ENCODE assay signal across 12 cellular contexts in the genomic region with DNA sequence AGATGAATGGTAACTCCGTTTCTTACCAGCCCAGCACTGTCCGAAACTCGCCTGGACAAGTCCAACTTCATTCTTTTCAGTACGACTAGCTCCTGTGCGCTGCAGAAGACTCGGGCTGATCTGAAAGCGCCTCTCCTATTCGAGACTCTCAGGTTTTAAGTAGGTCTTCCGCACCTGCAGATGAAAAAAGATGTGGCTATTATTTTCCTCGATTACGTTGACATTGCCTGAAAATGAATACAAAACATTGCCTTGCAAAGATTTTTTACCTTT.
DNase-seq lines count a peak whose midpoint lies in the region; ATAC-seq, FAIRE-seq and TF ChIP-seq lines count a peak whose summit lies in the region.
"Had no signal": no experiment of that assay in that cellular context is flagged by ENCODE, and none has a peak within 500 bp of the region (broad histone marks: within the 10 kb centered on the region; RNA-seq: fewer than 3 reads in every experiment).

No MANE protein-coding gene starts in this region.

- TF ChIP-seq CTCF in MM.1S (IDR thresholded peaks at IDR 0.05; ENCODE audit: low read length) (no peak), GM12878 (IDR thresholded peaks at IDR 0.05 in 2 of 3, conservative IDR thresholded peaks at IDR 0.05 in 1 of 3; ENCODE audit: control insufficient read depth in 2 of 3, extremely low read depth in 1 of 3, insufficient read depth in 1 of 3, low read depth in 3 of 3, low read length in 3 of 3) (no peak), HepG2 (CRISPR knock-in tag; IDR thresholded peaks at IDR 0.05) (no peak)

- BruUV-seq in GM12878 (replicated peaks; lab: Mats Ljungman, UMichigan) (no TSS peak), HepG2 (replicated peaks; lab: Mats Ljungman, UMichigan) (no TSS peak)

- no peaks in the 10 kb centered on the region for H3K9me2 ChIP-seq in MM.1S (replicated peaks; ENCODE audit: insufficient read depth, low read length)

- peaks cover 29 to 39% of the 10 kb centered on the region in 2 donors for H3K27me3 Mint-ChIP-seq in CD4-positive, alpha-beta memory T cell

- no peak overlapping the region for H3K4me3 ChIP-seq in CD4-positive, alpha-beta memory T cell (ENCODE audit: low read length in 2 of 2)
- H3K4me3 ChIP-seq in MM.1S (ENCODE audit: low read length) (peak overlapping the region; percentile 52), GM12878 (no peak overlapping the region), mucosa of stomach (ENCODE audit: low read length) (no peak overlapping the region), HepG2 (replicated peaks in 1 of 3; ENCODE audit: insufficient read depth in 1 of 3, low read depth in 2 of 3, low read length in 3 of 3) (no peak overlapping the region)

- POLR2A ChIA-PET in CD4-positive, alpha-beta memory T cell (lab: Charles Lee; ENCODE audit: partially characterized antibody): no interaction called here
- POLR2A ChIA-PET in GM12878 (lab: Charles Lee) (no interaction called here), HepG2 (lab: Yijun Ruan, JAX) (no interaction called here)

- H3K9me3 Mint-ChIP-seq in CD4-positive, alpha-beta memory T cell: peaks cover 0 to 3% (median 0%) of the 10 kb centered on the region in 8 donors

- H3K36me3 Mint-ChIP-seq in CD4-positive, alpha-beta memory T cell: peaks cover 0 to 3% of the 10 kb centered on the region in 2 donors

- H3K9me3 ChIP-seq in CD4-positive, alpha-beta memory T cell (ENCODE audit: control insufficient read depth in 1 of 2, low read length in 2 of 2): no peaks in the 10 kb centered on the region
- H3K9me3 ChIP-seq in MM.1S (replicated peaks; ENCODE audit: insufficient read depth, low read length) (no peaks in the 10 kb centered on the region), GM12878 (replicated peaks; ENCODE audit: control insufficient read depth, insufficient read depth, low read length) (no peaks in the 10 kb centered on the region), mucosa of stomach (ENCODE audit: control insufficient read depth, low read length) (no peaks in the 10 kb centered on the region), HepG2 (ENCODE audit: low read length) (no peaks in the 10 kb centered on the region)
- H3K9me3 ChIP-seq: thoracic aorta had no signal

- no peak overlapping the region for H3K27ac ChIP-seq in CD4-positive, alpha-beta memory T cell (ENCODE audit: low read depth, low read length)
- H3K27ac ChIP-seq in MM.1S (ENCODE audit: low read length) (peak overlapping the region; percentile 43; the same call in 1 of the 2 replicates), GM12878 (ENCODE audit: control insufficient read depth, insufficient read depth) (no peak overlapping the region), HepG2 (ENCODE audit: extremely low read length, insufficient read depth, low read length) (no peak overlapping the region)
- H3K27ac ChIP-seq: thoracic aorta had no signal

- WGBS in GM12878 (ENCODE audit: insufficient coverage, insufficient replicate concordance, low lambda C conversion rate, missing lambda C conversion rate): 80% methylated on average over 11 of the region's 11 CpGs
- 75% methylated on average over 11 of the region's 11 CpGs for WGBS in HepG2 (ENCODE audit: low lambda C conversion rate)

- no peak for TF ChIP-seq RAD21 in GM12878 (IDR thresholded peaks at IDR 0.05; ENCODE audit: insufficient read depth, low read depth, low read length)
- TF ChIP-seq RAD21 in HepG2 (CRISPR knock-in tag; IDR thresholded peaks at IDR 0.05): no peak

- CTCF ChIA-PET in CD4-positive, alpha-beta memory T cell (lab: Charles Lee; ENCODE audit: partially characterized antibody): no interaction called here
- CTCF ChIA-PET in GM12878 (lab: Yijun Ruan, JAX): no interaction called here
- CTCF ChIA-PET in HepG2 (lab: Yijun Ruan, JAX; ENCODE audit: low intra/inter-chr PET ratio, low total read pairs): no interaction called here

- H3K4me1 Mint-ChIP-seq in CD4-positive, alpha-beta memory T cell: peaks cover 5 to 13% (median 7%) of the 10 kb centered on the region in 4 donors

- H3K79me2 ChIP-seq in MM.1S (ENCODE audit: low read length) (no peaks in the 10 kb centered on the region), GM12878 (ENCODE audit: control insufficient read depth, insufficient read depth, low read length) (no peaks in the 10 kb centered on the region), HepG2 (ENCODE audit: insufficient read depth, low read length) (no peaks in the 10 kb centered on the region)

- peaks cover 9% of the 10 kb centered on the region for H3K27me3 ChIP-seq in CD4-positive, alpha-beta memory T cell (ENCODE audit: insufficient read depth, low read length)
- H3K27me3 ChIP-seq in MM.1S (replicated peaks; ENCODE audit: insufficient read depth, low read length): peaks cover 4% of the 10 kb centered on the region; the same call in 1 of the 2 replicates
- H3K27me3 ChIP-seq in GM12878 (replicated peaks in 1 of 2; ENCODE audit: control insufficient read depth in 2 of 2, insufficient read depth in 2 of 2, low read length in 1 of 2): peaks cover 0 to 3% of the 10 kb centered on the region in 2 experiments; a peak in 2 of 4 replicates
- peaks cover 6% of the 10 kb centered on the region for H3K27me3 ChIP-seq in mucosa of stomach (ENCODE audit: control insufficient read depth, insufficient read depth, low read length)
- peaks cover 3 to 43% of the 10 kb centered on the region in 2 experiments; a peak in 4 of 5 replicates for H3K27me3 ChIP-seq in HepG2 (ENCODE audit: control insufficient read depth in 1 of 2, insufficient read depth in 2 of 2, low read length in 2 of 2)

- no peak for TF ChIP-seq EP300 in GM12878 (IDR thresholded peaks at IDR 0.05; ENCODE audit: borderline replicate concordance in 1 of 2, control insufficient read depth in 1 of 2, low read depth in 2 of 2, low read length in 2 of 2)
- no peak for TF ChIP-seq EP300 in HepG2 (IDR thresholded peaks at IDR 0.05; ENCODE audit: low read depth in 2 of 2, low read length in 2 of 2)
- no peak for TF ChIP-seq EP300 in HepG2 (CRISPR knock-in tag; IDR thresholded peaks at IDR 0.05; ENCODE audit: borderline replicate concordance)

- peak overlapping the region in 6 of 8 donors; percentile 0 to 65 (median 38) for H3K4me3 Mint-ChIP-seq in CD4-positive, alpha-beta memory T cell

- SMC1A ChIA-PET in GM12878 (lab: Charles Lee; ENCODE audit: uncharacterized antibody, unreplicated experiment): no interaction called here

- ATAC-seq in GM12878: no peak
- no peak for ATAC-seq in GM18868 (IDR thresholded peaks at IDR 0.05; ENCODE audit: unreplicated experiment)
- ATAC-seq in GM18907 (IDR thresholded peaks at IDR 0.05; ENCODE audit: unreplicated experiment): no peak
- no peak for ATAC-seq in HepG2

- no peaks in the 10 kb centered on the region for H3K36me3 ChIP-seq in CD4-positive, alpha-beta memory T cell (ENCODE audit: insufficient read depth, low read length)
- no peaks in the 10 kb centered on the region for H3K36me3 ChIP-seq in MM.1S (replicated peaks; ENCODE audit: insufficient read depth, low read length)
- H3K36me3 ChIP-seq in GM12878 (ENCODE audit: control insufficient read depth in 2 of 2, insufficient read depth in 2 of 2, low read length in 1 of 2): no peaks in the 10 kb centered on the region
- H3K36me3 ChIP-seq in mucosa of stomach (ENCODE audit: control insufficient read depth, insufficient read depth, low read length): no peaks in the 10 kb centered on the region
- H3K36me3 ChIP-seq in HepG2 (replicated peaks in 1 of 2; ENCODE audit: control insufficient read depth in 1 of 2, insufficient read depth in 2 of 2, low read length in 2 of 2): no peaks in the 10 kb centered on the region
- H3K36me3 ChIP-seq: thoracic aorta had no signal

- H2AFZ ChIP-seq in MM.1S (ENCODE audit: low read length) (peak overlapping the region; percentile 65; the same call in 1 of the 2 replicates), GM12878 (ENCODE audit: control insufficient read depth, low read depth, low read length) (no peak overlapping the region), HepG2 (ENCODE audit: low read length) (no peak overlapping the region)

- FAIRE-seq in GM12878 (lab: Jason Lieb, UNC): no peak
- FAIRE-seq in HepG2 (lab: Jason Lieb, UNC): no peak

- H3K9ac ChIP-seq in MM.1S (ENCODE audit: low read length) (peak overlapping the region; percentile 32; the same call in 1 of the 2 replicates), GM12878 (ENCODE audit: control insufficient read depth, insufficient read depth, low read length) (no peak overlapping the region), mucosa of stomach (ENCODE audit: low read length) (peak overlapping the region; percentile 51), HepG2 (ENCODE audit: insufficient read depth, low read depth, low read length) (no peak overlapping the region)

- H3K27ac Mint-ChIP-seq in CD4-positive, alpha-beta memory T cell: no peak overlapping the region

- no peak for DNase-seq in CD4-positive, alpha-beta memory T cell
- DNase-seq in MM.1S (peak; percentile 46), GM12878 (ENCODE audit: low read depth, low spot score) (no peak), HepG2 (ENCODE audit: low spot score) (no peak), NOMO-1 (lab: John Stamatoyannopoulos, UW; ENCODE audit: unreplicated experiment in 2 of 2) (no peak)
- DNase-seq: aorta, NCI-H524 treated with DMSO at 0.1 percent for 48 hours, T-helper 9 cell had no signal

- H3K4me1 ChIP-seq in CD4-positive, alpha-beta memory T cell (ENCODE audit: insufficient read depth, low read length): no peaks in the 10 kb centered on the region
- H3K4me1 ChIP-seq in MM.1S (ENCODE audit: low read length): peaks cover 13% of the 10 kb centered on the region
- peaks cover 5% of the 10 kb centered on the region for H3K4me1 ChIP-seq in GM12878 (ENCODE audit: control insufficient read depth, insufficient read depth, low read length)
- peaks cover 11% of the 10 kb centered on the region for H3K4me1 ChIP-seq in mucosa of stomach (ENCODE audit: control insufficient read depth, insufficient read depth, low read length)
- no peaks in the 10 kb centered on the region for H3K4me1 ChIP-seq in HepG2 (ENCODE audit: insufficient read depth, low read length)

- no peaks in the 10 kb centered on the region for H4K20me1 ChIP-seq in MM.1S (ENCODE audit: insufficient read depth, low read length)
- no peaks in the 10 kb centered on the region for H4K20me1 ChIP-seq in GM12878 (ENCODE audit: control insufficient read depth, insufficient read depth)
- H4K20me1 ChIP-seq in HepG2 (ENCODE audit: insufficient read depth, low read length): no peaks in the 10 kb centered on the region

- intact Hi-C loops in CD4-positive, alpha-beta memory T cell (cut with micrococcal nuclease): no loop called here
- intact Hi-C loops in GM12878 (cut with micrococcal nuclease; ENCODE audit: unreplicated experiment): no loop called here
- intact Hi-C loops in HepG2 (cut with micrococcal nuclease; ENCODE audit: unreplicated experiment): no loop called here

- RAD21 ChIA-PET in GM12878 (lab: Charles Lee; ENCODE audit: unreplicated experiment): no interaction called here

- in situ Hi-C loops in GM12878 (cut with MboI): no loop called here
- in situ Hi-C loops in HepG2 (cut with HindIII; ENCODE audit: extremely low pct_ligation_motif_present, low pct_unique_long_range_greater_than_20kb): no loop called here

- TF ChIP-seq POLR2A in GM12878 (IDR thresholded peaks at IDR 0.05; ENCODE audit: low read depth, low read length) (no peak), HepG2 (IDR thresholded peaks at IDR 0.05; ENCODE audit: insufficient read depth in 1 of 2, low read depth in 2 of 2, low read length in 2 of 2) (no peak)

- H3F3A ChIP-seq in MM.1S (ENCODE audit: insufficient read depth, low read length): peaks cover 11% of the 10 kb centered on the region

- H3K4me2 ChIP-seq in MM.1S (ENCODE audit: low read depth, low read length) (peak overlapping the region; percentile 67), GM12878 (ENCODE audit: control insufficient read depth, insufficient read depth) (peak overlapping the region; percentile 75; the same call in 1 of the 2 replicates), HepG2 (ENCODE audit: low read depth, low read length) (no peak overlapping the region)

Comparison
In these comparisons a context has a peak if more than half of its experiments do, and no peak if none do; other contexts are left out.
1. H3K9ac ChIP-seq: peak in MM.1S (single experiment) and mucosa of stomach (single experiment); none in GM12878 (single experiment) and HepG2 (single experiment).